Comparison of ENCODE assay signal across 8 cellular contexts in genomic region chr6:7727150-7727950, GRCh38. TPM values are rescaled to one million over a fixed set of nuclear protein-coding genes. Genes with fewer than 3 reads are reported as not detected.
DNase-seq lines count a peak whose midpoint lies in the region; ATAC-seq and TF ChIP-seq lines count a peak whose summit lies in the region.

No MANE protein-coding gene starts in this region.

- H3K4me3 ChIP-seq in HL-60 (replicated peaks; ENCODE audit: insufficient read depth, low read length) (peak overlapping the region; percentile 35), right lobe of liver (peak overlapping the region; percentile 24 to 58 (median 32)), upper lobe of left lung (peak overlapping the region; percentile 36 to 71 (median 58))

- DNase-seq in DMS53 (lab: John Stamatoyannopoulos, UW) (peak; percentile 63), DMS53 treated with DMSO at 0.1 percent for 48 hours (lab: John Stamatoyannopoulos, UW; ENCODE audit: unreplicated experiment) (no peak), HL-60 (ENCODE audit: low read depth in 1 of 2, low spot score in 1 of 2) (no peak), astrocyte of the hippocampus (ENCODE audit: low read depth, low spot score) (peak; percentile 68), right lobe of liver (peak in 1 of 3 donors; percentile 28), upper lobe of left lung (peak in 1 of 2 donors; percentile 87), NCI-H187 treated with DMSO at 0.1 percent for 48 hours (lab: John Stamatoyannopoulos, UW) (no peak), pons (ENCODE audit: low spot score) (no peak)

- no peak for TF ChIP-seq POLR2A in right lobe of liver (IDR thresholded peaks at IDR 0.05)
- no peak for TF ChIP-seq POLR2A in upper lobe of left lung (IDR thresholded peaks at IDR 0.05)

- H3K9me3 ChIP-seq in right lobe of liver (no peaks in the 10 kb centered on the region), upper lobe of left lung (no peaks in the 10 kb centered on the region)

- intact Hi-C loops in right lobe of liver (cut with DNase I): loop anchor here in 1 of 2 donors (5.0 kb wide), 1 partner anchor 275 kb away; no protein-coding TSS in a partner anchor

- H3K27me3 ChIP-seq in HL-60 (ENCODE audit: insufficient read depth, poor library complexity, severe bottlenecking) (peaks cover 54% of the 10 kb centered on the region), right lobe of liver (peaks cover 0 to 11% of the 10 kb centered on the region in 2 donors), upper lobe of left lung (peaks cover 0 to 35% (median 16%) of the 10 kb centered on the region in 4 donors)

- ATAC-seq in right lobe of liver (no peak), upper lobe of left lung (ENCODE audit: low FRiP score in 2 of 2) (no peak)

- TF ChIP-seq EP300 in upper lobe of left lung (IDR thresholded peaks at IDR 0.05): no peak

- TF ChIP-seq CTCF in HL-60 (IDR thresholded peaks at IDR 0.05; ENCODE audit: insufficient read depth, low read length) (no peak), right lobe of liver (IDR thresholded peaks at IDR 0.05) (no peak), upper lobe of left lung (IDR thresholded peaks at IDR 0.05) (no peak)

- 0% methylated on average over 3 of the region's 86 CpGs for WGBS in right lobe of liver (ENCODE audit: insufficient coverage, low coverage, low lambda C conversion rate, missing lambda C conversion rate)
- 0 to 2% methylated on average over 9 to 49 of the region's 86 CpGs for WGBS in upper lobe of left lung, 2 donors

- no peaks in the 10 kb centered on the region for H3K36me3 ChIP-seq in right lobe of liver
- H3K36me3 ChIP-seq in upper lobe of left lung: no peaks in the 10 kb centered on the region

- H3K4me1 ChIP-seq in right lobe of liver: peaks cover 0 to 30% (median 0%) of the 10 kb centered on the region in 4 donors
- H3K4me1 ChIP-seq in upper lobe of left lung: peaks cover 27 to 55% (median 40%) of the 10 kb centered on the region in 4 donors

- H3K27ac ChIP-seq in HL-60 (replicated peaks): no peak overlapping the region
- H3K27ac ChIP-seq in right lobe of liver: no peak overlapping the region
- H3K27ac ChIP-seq in upper lobe of left lung: peak overlapping the region in 2 of 4 donors; percentile 20 to 46

RNA-seq across cellular contexts. Expression of gene BMP6, which starts 1.5 kb away (rescaled TPM):
- total RNA-seq in right lobe of liver (1 to 10 TPM; 1.8 to 4.4 (median 2.6) TPM), upper lobe of left lung (10 to 100 TPM in 2 of 6 donors, 1 to 10 TPM in 4; 1.0 to 25.4 (median 5.2) TPM)

Comparison
In these comparisons a context has a peak if more than half of its experiments do, and no peak if none do; other contexts are left out.
1. DNase-seq: peak in DMS53 (single experiment) and astrocyte of the hippocampus (single experiment); none in DMS53 treated with DMSO at 0.1 percent for 48 hours (single experiment), HL-60 (0 of 2), NCI-H187 treated with DMSO at 0.1 percent for 48 hours (single experiment) and pons (single experiment).
2. Peak in every context shown above with its lines, with median percentiles within 50 percentile points of each other: H3K4me3 ChIP-seq.